37 cellular contexts compared by ENCODE assay signal in genomic region chr1:177426533-177426932, GRCh38.
"Had no signal": no experiment of that assay in that cellular context is flagged by ENCODE, and none has a peak within 500 bp of the region (broad histone marks: within the 10 kb centered on the region; RNA-seq: fewer than 3 reads in every experiment).

No MANE protein-coding gene starts in this region.

- H3K36me3 Mint-ChIP-seq: activated naive CD4-positive, alpha-beta T cell treated with anti-CD3 and anti-CD28 coated beads, Interleukin-2, amount 50 U/mL, for 24 hours; activated naive CD8-positive, alpha-beta T cell treated with anti-CD3 and anti-CD28 coated beads for 36 hours; brain had no signal

- H3K27me3 Mint-ChIP-seq: activated B cell treated with CpG ODN at 0.5 μM for 24 hours; activated CD8-positive, alpha-beta T cell treated with anti-CD3 and anti-CD28 coated beads for 36 hours; activated naive CD4-positive, alpha-beta T cell treated with anti-CD3 and anti-CD28 coated beads, Interleukin-2, amount 50 U/mL, for 24 hours; activated naive CD8-positive, alpha-beta T cell treated with anti-CD3 and anti-CD28 coated beads for 36 hours; activated naive CD8-positive, alpha-beta T cell treated with anti-CD3 and anti-CD28 coated beads, Interleukin-2, amount 50 U/mL, for 24 hours; dendritic cell treated with granulocyte-macrophage colony-stimulating factor and Interleukin-4, amounts not matched to agents 40 ng/mL and 50 ng/mL, for 4 days; effector memory CD8-positive, alpha-beta T cell; T-helper 17 cell had no signal

- H3K4me1 ChIP-seq: adrenal gland, ascending aorta, breast epithelium, esophagus muscularis mucosa, gastroesophageal sphincter, heart right ventricle had no signal

- DNase-seq: activated B cell treated with CpG ODN at 0.5 μM for 24 hours; activated CD4-positive, alpha-beta T cell treated with anti-CD3 and anti-CD28 coated beads for 48 hours; activated CD4-positive, alpha-beta T cell treated with anti-CD3 and anti-CD28 coated beads, Interleukin-2, amount 50 U/mL, for 1 hour; activated CD4-positive, alpha-beta T cell treated with anti-CD3 and anti-CD28 coated beads, Interleukin-2, amount 50 U/mL, for 48 hours; activated CD8-positive, alpha-beta memory T cell treated with anti-CD3 and anti-CD28 coated beads for 24 hours; activated CD8-positive, alpha-beta T cell treated with anti-CD3 and anti-CD28 coated beads for 36 hours; activated effector memory CD4-positive, alpha-beta T cell treated with anti-CD3 and anti-CD28 coated beads, Interleukin-2, amount 50 U/mL, for 16 hours; activated naive CD4-positive, alpha-beta T cell treated with anti-CD3 and anti-CD28 coated beads for 36 hours; activated naive CD8-positive, alpha-beta T cell treated with anti-CD3 and anti-CD28 coated beads for 36 hours; activated naive CD8-positive, alpha-beta T cell treated with anti-CD3 and anti-CD28 coated beads, Interleukin-2, amount 50 U/mL, for 24 hours; activated T-cell treated with anti-CD3 and anti-CD28 coated beads, Interleukin-2, amount 50 U/mL, for 1 hour; activated T-cell treated with anti-CD3 and anti-CD28 coated beads, Interleukin-2, amount 50 U/mL, for 48 hours; adrenal gland; central memory CD4-positive, alpha-beta T cell; cerebellar nuclear complex; effector CD4-positive, alpha-beta T cell; effector memory CD8-positive, alpha-beta T cell; erythroblast; foreskin melanocyte; heart right ventricle; T-helper 1 cell; T-helper 17 cell; T1000; WERI-Rb-1 had no signal

- H3K4me3 ChIP-seq: adrenal gland, ascending aorta, breast epithelium, cardiac muscle cell, coronary artery, esophagus muscularis mucosa, gastroesophageal sphincter, heart right ventricle had no signal

- H3K4me1 Mint-ChIP-seq: activated B cell treated with CpG ODN at 0.5 μM for 24 hours; activated naive CD4-positive, alpha-beta T cell treated with anti-CD3 and anti-CD28 coated beads, Interleukin-2, amount 50 U/mL, for 24 hours; activated naive CD8-positive, alpha-beta T cell treated with anti-CD3 and anti-CD28 coated beads for 36 hours; activated naive CD8-positive, alpha-beta T cell treated with anti-CD3 and anti-CD28 coated beads, Interleukin-2, amount 50 U/mL, for 24 hours; T-helper 17 cell had no signal

- H3K27ac ChIP-seq: adrenal gland, ascending aorta, breast epithelium, cardiac muscle cell, coronary artery, esophagus muscularis mucosa, gastroesophageal sphincter, heart right ventricle, WERI-Rb-1 had no signal

- H3K27ac Mint-ChIP-seq: activated B cell treated with CpG ODN at 0.5 μM for 24 hours; activated CD8-positive, alpha-beta T cell treated with anti-CD3 and anti-CD28 coated beads for 36 hours; activated naive CD4-positive, alpha-beta T cell treated with anti-CD3 and anti-CD28 coated beads for 36 hours; activated naive CD4-positive, alpha-beta T cell treated with anti-CD3 and anti-CD28 coated beads, Interleukin-2, amount 50 U/mL, for 24 hours; activated naive CD8-positive, alpha-beta T cell treated with anti-CD3 and anti-CD28 coated beads for 36 hours; activated naive CD8-positive, alpha-beta T cell treated with anti-CD3 and anti-CD28 coated beads, Interleukin-2, amount 50 U/mL, for 24 hours; activated T-helper 1 cell treated with anti-CD3 and anti-CD28 coated beads, Interleukin-12 subunit alpha, Interleukin-12 subunit beta, Interleukin-2, Interleukin-4 antibody, amounts not matched to agents 30 ng/mL and 10 ng/mL and 1 ng/mL, durations not matched to agents 14 hours and 24 hours and 36 hours; activated T-helper 2 cell treated with anti-CD3 and anti-CD28 coated beads, Interferon-gamma antibody, Interleukin-2, Interleukin-4, amounts not matched to agents 10 μg/mL and 5 μg/mL and 100 μg/mL, durations not matched to agents 14 hours and 24 hours and 36 hours; dendritic cell treated with granulocyte-macrophage colony-stimulating factor and Interleukin-4, amounts not matched to agents 40 ng/mL and 50 ng/mL, for 4 days; effector memory CD8-positive, alpha-beta T cell; T-helper 17 cell; T-helper 2 cell treated with Interferon-gamma antibody and Interleukin-4, amounts not matched to agents 5 μg/mL and 100 μg/mL, for 36 hours had no signal

- H3K27me3 ChIP-seq: adrenal gland, ascending aorta, breast epithelium, esophagus muscularis mucosa, gastroesophageal sphincter had no signal

- H3K9me3 Mint-ChIP-seq: activated B cell treated with CpG ODN at 0.5 μM for 24 hours; activated CD8-positive, alpha-beta T cell treated with anti-CD3 and anti-CD28 coated beads for 36 hours; activated naive CD4-positive, alpha-beta T cell treated with anti-CD3 and anti-CD28 coated beads for 36 hours; activated naive CD8-positive, alpha-beta T cell treated with anti-CD3 and anti-CD28 coated beads for 36 hours; activated T-helper 1 cell treated with anti-CD3 and anti-CD28 coated beads, Interleukin-12 subunit alpha, Interleukin-12 subunit beta, Interleukin-2, Interleukin-4 antibody, amounts not matched to agents 30 ng/mL and 10 ng/mL and 1 ng/mL, durations not matched to agents 14 hours and 24 hours and 36 hours; activated T-helper 2 cell treated with anti-CD3 and anti-CD28 coated beads, Interferon-gamma antibody, Interleukin-2, Interleukin-4, amounts not matched to agents 10 μg/mL and 5 μg/mL and 100 μg/mL, durations not matched to agents 14 hours and 24 hours and 36 hours; brain; dendritic cell treated with granulocyte-macrophage colony-stimulating factor and Interleukin-4, amounts not matched to agents 40 ng/mL and 50 ng/mL, for 4 days had no signal

- H3K36me3 ChIP-seq: adrenal gland, ascending aorta, breast epithelium, cardiac muscle cell, esophagus muscularis mucosa, gastroesophageal sphincter, heart right ventricle, WERI-Rb-1 had no signal

- H3K4me3 Mint-ChIP-seq: activated B cell treated with CpG ODN at 0.5 μM for 24 hours; activated CD8-positive, alpha-beta T cell treated with anti-CD3 and anti-CD28 coated beads for 36 hours; activated naive CD4-positive, alpha-beta T cell treated with anti-CD3 and anti-CD28 coated beads for 36 hours; activated naive CD4-positive, alpha-beta T cell treated with anti-CD3 and anti-CD28 coated beads, Interleukin-2, amount 50 U/mL, for 24 hours; activated naive CD8-positive, alpha-beta T cell treated with anti-CD3 and anti-CD28 coated beads for 36 hours; activated naive CD8-positive, alpha-beta T cell treated with anti-CD3 and anti-CD28 coated beads, Interleukin-2, amount 50 U/mL, for 24 hours; activated T-helper 1 cell treated with anti-CD3 and anti-CD28 coated beads, Interleukin-12 subunit alpha, Interleukin-12 subunit beta, Interleukin-2, Interleukin-4 antibody, amounts not matched to agents 30 ng/mL and 10 ng/mL and 1 ng/mL, durations not matched to agents 14 hours and 24 hours and 36 hours; brain; dendritic cell treated with granulocyte-macrophage colony-stimulating factor and Interleukin-4, amounts not matched to agents 40 ng/mL and 50 ng/mL, for 4 days; effector memory CD8-positive, alpha-beta T cell; T-helper 17 cell; T-helper 2 cell treated with Interferon-gamma antibody and Interleukin-4, amounts not matched to agents 5 μg/mL and 100 μg/mL, for 36 hours had no signal

- ATAC-seq: activated CD4-positive, CD25-positive, alpha-beta regulatory T cell treated with anti-CD3 and anti-CD28 coated beads, Interleukin-2, amount 50 U/mL, for 24 hours; activated CD8-positive, alpha-beta T cell treated with anti-CD3 and anti-CD28 coated beads for 36 hours; activated naive CD8-positive, alpha-beta T cell treated with anti-CD3 and anti-CD28 coated beads, Interleukin-2, amount 50 U/mL, for 24 hours; effector memory CD8-positive, alpha-beta T cell; gastroesophageal sphincter; heart right ventricle; T-helper 17 cell had no signal
